In genomic region chr13:22793598-22794134, GRCh38 we compare ENCODE assay signal across 1 cellular context.
TF ChIP-seq lines count a peak whose summit lies in the region.

No MANE protein-coding gene starts in this region.

TF ChIP-seq in HepG2, 621 proteins besides CTCF, POLR2A, EP300 and RAD21 (continued from another document and continues in another):
- TF ChIP-seq CREBL2 (CRISPR knock-in tag; IDR thresholded peaks at IDR 0.05; ENCODE audit: borderline replicate concordance): no peak
- TF ChIP-seq ZNF678 (CRISPR knock-in tag; IDR thresholded peaks at IDR 0.05): no peak
- TF ChIP-seq EZH2 (conservative IDR thresholded peaks at IDR 0.05; ENCODE audit: low read depth, low read length): no peak
- no peak for TF ChIP-seq CBFB (CRISPR knock-in tag; IDR thresholded peaks at IDR 0.05)
- no peak for TF ChIP-seq ZNF703 (CRISPR knock-in tag; IDR thresholded peaks at IDR 0.05; ENCODE audit: borderline replicate concordance)
- 0 out of 2 replicates have a peak, but pooled peaks have one; percentile 48 for TF ChIP-seq NR2F2 (IDR thresholded peaks at IDR 0.05; ENCODE audit: borderline replicate concordance, low read depth)
- no peak for TF ChIP-seq HMGA1 (CRISPR knock-in tag; conservative IDR thresholded peaks at IDR 0.05)
- TF ChIP-seq LRRFIP1 (CRISPR knock-in tag; conservative IDR thresholded peaks at IDR 0.05): no peak
- TF ChIP-seq, protein P1, sequence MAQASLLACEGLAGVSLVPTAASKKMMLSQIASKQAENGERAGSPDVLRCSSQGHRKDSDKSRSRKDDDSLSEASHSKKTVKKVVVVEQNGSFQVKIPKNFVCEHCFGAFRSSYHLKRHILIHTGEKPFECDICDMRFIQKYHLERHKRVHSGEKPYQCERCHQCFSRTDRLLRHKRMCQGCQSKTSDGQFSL (CRISPR knock-in tag; IDR thresholded peaks at IDR 0.05): no peak
- TF ChIP-seq ZNF569 (CRISPR knock-in tag; IDR thresholded peaks at IDR 0.05; ENCODE audit: borderline replicate concordance): no peak
- no peak for TF ChIP-seq GTF2F1 (IDR thresholded peaks at IDR 0.05; ENCODE audit: low read length)
- no peak for TF ChIP-seq ZBTB42 (CRISPR knock-in tag; IDR thresholded peaks at IDR 0.05)
- TF ChIP-seq MIER2 (CRISPR knock-in tag; IDR thresholded peaks at IDR 0.05): no peak
- no peak for TF ChIP-seq ZNF724P (CRISPR knock-in tag; IDR thresholded peaks at IDR 0.05; ENCODE audit: borderline replicate concordance)
- TF ChIP-seq, protein P2, sequence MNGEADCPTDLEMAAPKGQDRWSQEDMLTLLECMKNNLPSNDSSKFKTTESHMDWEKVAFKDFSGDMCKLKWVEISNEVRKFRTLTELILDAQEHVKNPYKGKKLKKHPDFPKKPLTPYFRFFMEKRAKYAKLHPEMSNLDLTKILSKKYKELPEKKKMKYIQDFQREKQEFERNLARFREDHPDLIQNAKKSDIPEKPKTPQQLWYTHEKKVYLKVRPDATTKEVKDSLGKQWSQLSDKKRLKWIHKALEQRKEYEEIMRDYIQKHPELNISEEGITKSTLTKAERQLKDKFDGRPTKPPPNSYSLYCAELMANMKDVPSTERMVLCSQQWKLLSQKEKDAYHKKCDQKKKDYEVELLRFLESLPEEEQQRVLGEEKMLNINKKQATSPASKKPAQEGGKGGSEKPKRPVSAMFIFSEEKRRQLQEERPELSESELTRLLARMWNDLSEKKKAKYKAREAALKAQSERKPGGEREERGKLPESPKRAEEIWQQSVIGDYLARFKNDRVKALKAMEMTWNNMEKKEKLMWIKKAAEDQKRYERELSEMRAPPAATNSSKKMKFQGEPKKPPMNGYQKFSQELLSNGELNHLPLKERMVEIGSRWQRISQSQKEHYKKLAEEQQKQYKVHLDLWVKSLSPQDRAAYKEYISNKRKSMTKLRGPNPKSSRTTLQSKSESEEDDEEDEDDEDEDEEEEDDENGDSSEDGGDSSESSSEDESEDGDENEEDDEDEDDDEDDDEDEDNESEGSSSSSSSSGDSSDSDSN (CRISPR knock-in tag; IDR thresholded peaks at IDR 0.05): no peak
- TF ChIP-seq MTF2 (CRISPR knock-in tag; IDR thresholded peaks at IDR 0.05; ENCODE audit: borderline replicate concordance): no peak
- TF ChIP-seq SIN3B (IDR thresholded peaks at IDR 0.05; ENCODE audit: low read length): no peak
- no peak for TF ChIP-seq ZNF644 (CRISPR knock-in tag; IDR thresholded peaks at IDR 0.05; ENCODE audit: low read depth)
- no peak for TF ChIP-seq ZNF816 (CRISPR knock-in tag; IDR thresholded peaks at IDR 0.05; ENCODE audit: borderline replicate concordance)
- TF ChIP-seq, protein P3, sequence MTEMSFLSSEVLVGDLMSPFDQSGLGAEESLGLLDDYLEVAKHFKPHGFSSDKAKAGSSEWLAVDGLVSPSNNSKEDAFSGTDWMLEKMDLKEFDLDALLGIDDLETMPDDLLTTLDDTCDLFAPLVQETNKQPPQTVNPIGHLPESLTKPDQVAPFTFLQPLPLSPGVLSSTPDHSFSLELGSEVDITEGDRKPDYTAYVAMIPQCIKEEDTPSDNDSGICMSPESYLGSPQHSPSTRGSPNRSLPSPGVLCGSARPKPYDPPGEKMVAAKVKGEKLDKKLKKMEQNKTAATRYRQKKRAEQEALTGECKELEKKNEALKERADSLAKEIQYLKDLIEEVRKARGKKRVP (CRISPR knock-in tag; IDR thresholded peaks at IDR 0.05): peak in 1 of 2 experiments; percentile 84; a peak in 2 of 4 replicates
- no peak for TF ChIP-seq ZBTB7A (CRISPR knock-in tag; IDR thresholded peaks at IDR 0.05)
- TF ChIP-seq KMT2B (CRISPR knock-in tag; IDR thresholded peaks at IDR 0.05): no peak
- TF ChIP-seq SOX5 (CRISPR knock-in tag; IDR thresholded peaks at IDR 0.05; ENCODE audit: borderline replicate concordance): peak; percentile 88
- no peak for TF ChIP-seq ZNF564 (CRISPR knock-in tag; IDR thresholded peaks at IDR 0.05)
- no peak for TF ChIP-seq GRHL1 (CRISPR knock-in tag; conservative IDR thresholded peaks at IDR 0.05)
- peak; percentile 87; the same call in 1 of the 2 replicates for TF ChIP-seq HMG20A (CRISPR knock-in tag; IDR thresholded peaks at IDR 0.05; ENCODE audit: borderline replicate concordance)
- TF ChIP-seq ZNF567 (CRISPR knock-in tag; IDR thresholded peaks at IDR 0.05; ENCODE audit: borderline replicate concordance): no peak
- no peak for TF ChIP-seq ATF5 (CRISPR knock-in tag; IDR thresholded peaks at IDR 0.05; ENCODE audit: low read depth)
- no peak for TF ChIP-seq ZZZ3 (CRISPR knock-in tag; IDR thresholded peaks at IDR 0.05; ENCODE audit: borderline replicate concordance)
- TF ChIP-seq ZNF367 (CRISPR knock-in tag; IDR thresholded peaks at IDR 0.05; ENCODE audit: borderline replicate concordance): no peak
- TF ChIP-seq, protein P4, sequence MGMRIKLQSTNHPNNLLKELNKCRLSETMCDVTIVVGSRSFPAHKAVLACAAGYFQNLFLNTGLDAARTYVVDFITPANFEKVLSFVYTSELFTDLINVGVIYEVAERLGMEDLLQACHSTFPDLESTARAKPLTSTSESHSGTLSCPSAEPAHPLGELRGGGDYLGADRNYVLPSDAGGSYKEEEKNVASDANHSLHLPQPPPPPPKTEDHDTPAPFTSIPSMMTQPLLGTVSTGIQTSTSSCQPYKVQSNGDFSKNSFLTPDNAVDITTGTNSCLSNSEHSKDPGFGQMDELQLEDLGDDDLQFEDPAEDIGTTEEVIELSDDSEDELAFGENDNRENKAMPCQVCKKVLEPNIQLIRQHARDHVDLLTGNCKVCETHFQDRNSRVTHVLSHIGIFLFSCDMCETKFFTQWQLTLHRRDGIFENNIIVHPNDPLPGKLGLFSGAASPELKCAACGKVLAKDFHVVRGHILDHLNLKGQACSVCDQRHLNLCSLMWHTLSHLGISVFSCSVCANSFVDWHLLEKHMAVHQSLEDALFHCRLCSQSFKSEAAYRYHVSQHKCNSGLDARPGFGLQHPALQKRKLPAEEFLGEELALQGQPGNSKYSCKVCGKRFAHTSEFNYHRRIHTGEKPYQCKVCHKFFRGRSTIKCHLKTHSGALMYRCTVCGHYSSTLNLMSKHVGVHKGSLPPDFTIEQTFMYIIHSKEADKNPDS (CRISPR knock-in tag; IDR thresholded peaks at IDR 0.05): no peak
- TF ChIP-seq ZNF468 (CRISPR knock-in tag; IDR thresholded peaks at IDR 0.05): no peak
- TF ChIP-seq, protein P5, sequence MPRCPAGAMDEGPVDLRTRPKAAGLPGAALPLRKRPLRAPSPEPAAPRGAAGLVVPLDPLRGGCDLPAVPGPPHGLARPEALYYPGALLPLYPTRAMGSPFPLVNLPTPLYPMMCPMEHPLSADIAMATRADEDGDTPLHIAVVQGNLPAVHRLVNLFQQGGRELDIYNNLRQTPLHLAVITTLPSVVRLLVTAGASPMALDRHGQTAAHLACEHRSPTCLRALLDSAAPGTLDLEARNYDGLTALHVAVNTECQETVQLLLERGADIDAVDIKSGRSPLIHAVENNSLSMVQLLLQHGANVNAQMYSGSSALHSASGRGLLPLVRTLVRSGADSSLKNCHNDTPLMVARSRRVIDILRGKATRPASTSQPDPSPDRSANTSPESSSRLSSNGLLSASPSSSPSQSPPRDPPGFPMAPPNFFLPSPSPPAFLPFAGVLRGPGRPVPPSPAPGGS (CRISPR knock-in tag; IDR thresholded peaks at IDR 0.05): no peak
- no peak for TF ChIP-seq AKNA (CRISPR knock-in tag; IDR thresholded peaks at IDR 0.05; ENCODE audit: borderline replicate concordance)
- TF ChIP-seq ADNP (CRISPR knock-in tag; IDR thresholded peaks at IDR 0.05): no peak
- TF ChIP-seq, protein P6, sequence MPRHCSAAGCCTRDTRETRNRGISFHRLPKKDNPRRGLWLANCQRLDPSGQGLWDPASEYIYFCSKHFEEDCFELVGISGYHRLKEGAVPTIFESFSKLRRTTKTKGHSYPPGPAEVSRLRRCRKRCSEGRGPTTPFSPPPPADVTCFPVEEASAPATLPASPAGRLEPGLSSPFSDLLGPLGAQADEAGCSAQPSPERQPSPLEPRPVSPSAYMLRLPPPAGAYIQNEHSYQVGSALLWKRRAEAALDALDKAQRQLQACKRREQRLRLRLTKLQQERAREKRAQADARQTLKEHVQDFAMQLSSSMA (CRISPR knock-in tag; IDR thresholded peaks at IDR 0.05): no peak
- TF ChIP-seq ZBTB20 (CRISPR knock-in tag; IDR thresholded peaks at IDR 0.05; ENCODE audit: borderline replicate concordance, low read depth): no peak
- TF ChIP-seq, protein P7, sequence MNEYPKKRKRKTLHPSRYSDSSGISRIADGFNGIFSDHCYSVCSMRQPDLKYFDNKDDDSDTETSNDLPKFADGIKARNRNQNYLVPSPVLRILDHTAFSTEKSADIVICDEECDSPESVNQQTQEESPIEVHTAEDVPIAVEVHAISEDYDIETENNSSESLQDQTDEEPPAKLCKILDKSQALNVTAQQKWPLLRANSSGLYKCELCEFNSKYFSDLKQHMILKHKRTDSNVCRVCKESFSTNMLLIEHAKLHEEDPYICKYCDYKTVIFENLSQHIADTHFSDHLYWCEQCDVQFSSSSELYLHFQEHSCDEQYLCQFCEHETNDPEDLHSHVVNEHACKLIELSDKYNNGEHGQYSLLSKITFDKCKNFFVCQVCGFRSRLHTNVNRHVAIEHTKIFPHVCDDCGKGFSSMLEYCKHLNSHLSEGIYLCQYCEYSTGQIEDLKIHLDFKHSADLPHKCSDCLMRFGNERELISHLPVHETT (CRISPR knock-in tag; conservative IDR thresholded peaks at IDR 0.05): no peak
- no peak for TF ChIP-seq ZFY (CRISPR knock-in tag; IDR thresholded peaks at IDR 0.05)
- TF ChIP-seq NFRKB (IDR thresholded peaks at IDR 0.05): no peak
- TF ChIP-seq, protein P8, sequence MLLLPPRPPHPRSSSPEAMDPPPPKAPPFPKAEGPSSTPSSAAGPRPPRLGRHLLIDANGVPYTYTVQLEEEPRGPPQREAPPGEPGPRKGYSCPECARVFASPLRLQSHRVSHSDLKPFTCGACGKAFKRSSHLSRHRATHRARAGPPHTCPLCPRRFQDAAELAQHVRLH (CRISPR knock-in tag; IDR thresholded peaks at IDR 0.05; ENCODE audit: borderline replicate concordance, low read depth): no peak
